9 cellular contexts compared by ENCODE assay signal in genomic region chr20:47334022-47334551, GRCh38. TPM values are rescaled to one million over a fixed set of nuclear protein-coding genes. Genes with fewer than 3 reads are reported as not detected.
DNase-seq lines count a peak whose midpoint lies in the region; ATAC-seq and TF ChIP-seq lines count a peak whose summit lies in the region.
"Had no signal": no experiment of that assay in that cellular context is flagged by ENCODE, and none has a peak within 500 bp of the region (broad histone marks: within the 10 kb centered on the region; RNA-seq: fewer than 3 reads in every experiment).

No MANE protein-coding gene starts in this region.

- H3K27me3 ChIP-seq in ectodermal cell (ENCODE audit: control insufficient read depth, insufficient read depth, low read length, poor library complexity, severe bottlenecking) (no peaks in the 10 kb centered on the region), muscle layer of colon (ENCODE audit: control insufficient read depth in 1 of 2, insufficient read depth in 2 of 2, low read length in 2 of 2) (no peaks in the 10 kb centered on the region)

- CTCF ChIA-PET in Calu3 (lab: Charles Lee), result interaction anchor here (0.6 to 1.7 kb wide), 6 partner anchors 17 to 1320 kb away, joined by 3 to 8 read pairs (median 5); partner anchors contain the start of gene ZMYND8

- peaks cover 5% of the 10 kb centered on the region for H3K4me1 ChIP-seq in ectodermal cell (ENCODE audit: control insufficient read depth, insufficient read depth, low read length)
- H3K4me1 ChIP-seq in muscle layer of colon (ENCODE audit: insufficient read depth, low read length), result peaks cover 71% of the 10 kb centered on the region

- peak overlapping the region; percentile 50 for H3K4me3 Mint-ChIP-seq in Calu3 (ENCODE audit: low read depth, unreplicated experiment)

- H3K27ac ChIP-seq in ectodermal cell (ENCODE audit: insufficient read depth, low read depth, low read length, poor library complexity, severe bottlenecking) (peak overlapping the region; percentile 16), muscle layer of colon (ENCODE audit: low read depth, low read length) (peak overlapping the region; percentile 77)
- H3K27ac ChIP-seq: parathyroid adenoma had no signal

- intact Hi-C loops in Calu3 (cut with micrococcal nuclease; ENCODE audit: unreplicated experiment), result loop anchor here (2.0 kb wide), 2 partner anchors 13 to 23 kb away; partner anchors contain the start of gene ZMYND8

- H3K4me3 ChIP-seq in ectodermal cell (ENCODE audit: insufficient read depth, low read depth, low read length) (no peak overlapping the region), muscle layer of colon (ENCODE audit: low read depth in 1 of 2, low read length in 2 of 2) (peak overlapping the region in 1 of 2 donors; percentile 19)

- BruUV-seq in Calu3 (replicated peaks; lab: Mats Ljungman, UMichigan), result no TSS peak

- H3K4me1 Mint-ChIP-seq in Calu3 (ENCODE audit: low read depth, unreplicated experiment), result peaks cover 61% of the 10 kb centered on the region

- DNase-seq in Calu3, result no peak
- DNase-seq in OCI-M1 (lab: John Stamatoyannopoulos, UW), result peak; percentile 16
- DNase-seq in 8988T, result no peak

- H3K9me3 ChIP-seq in ectodermal cell (ENCODE audit: control insufficient read depth, low read length) (no peaks in the 10 kb centered on the region), muscle layer of colon (ENCODE audit: low read length) (no peaks in the 10 kb centered on the region)

- ATAC-seq in GM18873 (IDR thresholded peaks at IDR 0.05; ENCODE audit: low FRiP score, unreplicated experiment), result no peak
- no peak for ATAC-seq in HG03045 (IDR thresholded peaks at IDR 0.05; ENCODE audit: unreplicated experiment)
- no peak for ATAC-seq in GM21381 (IDR thresholded peaks at IDR 0.05; ENCODE audit: unreplicated experiment)

- peaks cover 3% of the 10 kb centered on the region for H3K9me3 Mint-ChIP-seq in Calu3 (ENCODE audit: low read depth, unreplicated experiment)

- 91 to 95% methylated on average over 6 of the region's 6 CpGs for WGBS in ectodermal cell, 2 experiments

- H3K27ac Mint-ChIP-seq in Calu3 (ENCODE audit: unreplicated experiment), result peak overlapping the region; percentile 41

- H3K36me3 Mint-ChIP-seq in Calu3 (ENCODE audit: insufficient read depth, unreplicated experiment), result peaks cover 19% of the 10 kb centered on the region

- H3K36me3 ChIP-seq in ectodermal cell (ENCODE audit: control insufficient read depth, insufficient read depth, low read length) (peaks cover 5% of the 10 kb centered on the region), muscle layer of colon (ENCODE audit: insufficient read depth, low read length) (no peaks in the 10 kb centered on the region)

- TF ChIP-seq CTCF in Calu3 (IDR thresholded peaks at IDR 0.05; ENCODE audit: unreplicated experiment), result no peak

- no peak overlapping the region for H3K9ac ChIP-seq in muscle layer of colon (ENCODE audit: low read length)
- H3K9ac ChIP-seq: parathyroid adenoma had no signal

- no peaks in the 10 kb centered on the region for H3K27me3 Mint-ChIP-seq in Calu3 (ENCODE audit: unreplicated experiment)

RNA-seq across cellular contexts. Expression of gene ZMYND8, which starts 22.4 kb away (rescaled TPM):
- total RNA-seq in Calu3 (2022), result 53.1 and 77.3 TPM in 2 replicates
- 69.3 TPM for polyA plus RNA-seq in ectodermal cell (2013, experiment 1 of 4)
- 67.7 TPM for polyA plus RNA-seq in ectodermal cell (2013, experiment 2 of 4)
- 51.1 TPM for polyA plus RNA-seq in ectodermal cell (2013, experiment 3 of 4)
- 46.2 TPM for polyA plus RNA-seq in ectodermal cell (2013, experiment 4 of 4)
